In the genomic region with DNA sequence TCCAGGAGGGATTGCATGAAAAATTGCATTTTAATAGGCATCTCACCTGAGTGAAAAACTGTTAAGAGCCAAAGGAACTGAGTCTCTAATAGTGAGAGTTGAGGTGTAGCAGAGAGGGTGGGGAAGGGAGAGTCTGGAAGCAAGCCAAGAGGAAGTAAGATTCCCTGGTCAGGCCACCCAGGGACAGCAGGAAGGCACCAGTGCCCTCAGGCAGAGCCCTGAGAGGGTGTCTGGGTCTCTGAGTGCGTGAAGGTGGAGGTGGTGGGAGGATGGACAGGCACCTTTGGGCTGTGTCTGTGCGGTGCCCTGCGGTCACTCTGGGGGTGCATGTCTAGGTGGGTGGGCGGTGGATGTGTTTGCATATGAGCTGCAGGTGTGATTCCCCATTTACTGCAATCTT, we compare ENCODE assay signal across 20 cellular contexts.
DNase-seq lines count a peak whose midpoint lies in the region; FAIRE-seq and TF ChIP-seq lines count a peak whose summit lies in the region.
"Had no signal": no experiment of that assay in that cellular context is flagged by ENCODE, and none has a peak within 500 bp of the region (broad histone marks: within the 10 kb centered on the region; RNA-seq: fewer than 3 reads in every experiment).

No MANE protein-coding gene starts in this region.

- no peak for TF ChIP-seq CTCF in left ventricle myocardium inferior (IDR thresholded peaks at IDR 0.05; ENCODE audit: borderline replicate concordance)

- no peak for TF ChIP-seq POLR2A in erythroblast (IDR thresholded peaks at IDR 0.05; ENCODE audit: low read length)

- no peak overlapping the region for H3K4me3 ChIP-seq in left ventricle myocardium inferior
- H3K4me3 ChIP-seq: coronary artery, heart right ventricle, lung, upper lobe of left lung had no signal

- H3K27me3 ChIP-seq in left ventricle myocardium inferior (ENCODE audit: low read depth) = no peaks in the 10 kb centered on the region
- H3K27me3 ChIP-seq: heart right ventricle, upper lobe of left lung had no signal

- no peaks in the 10 kb centered on the region for H3K36me3 ChIP-seq in left ventricle myocardium inferior
- H3K36me3 ChIP-seq: heart right ventricle, upper lobe of left lung had no signal

- in situ Hi-C loops in ACHN (cut with HindIII; ENCODE audit: low pct_ligation_motif_present, low pct_unique_long_range_greater_than_20kb, low sequenced_read_pairs) = no loop called here

- no peak for FAIRE-seq in GM19239 (lab: Jason Lieb, UNC)
- FAIRE-seq: GM12891 had no signal

- H3K27ac ChIP-seq in left ventricle myocardium inferior (replicated peaks) = no peak overlapping the region
- H3K27ac ChIP-seq: heart right ventricle, upper lobe of left lung had no signal

- intact Hi-C loops in left ventricle myocardium inferior (cut with micrococcal nuclease) = no loop called here

- peaks cover 25% of the 10 kb centered on the region for H3K4me1 ChIP-seq in left ventricle myocardium inferior

- DNase-seq in ACHN = peak; percentile 8
- peak; percentile 53 for DNase-seq in COLO668 (lab: John Stamatoyannopoulos, UW; ENCODE audit: unreplicated experiment)
- peak; percentile 70 for DNase-seq in NCI-H2029 (lab: John Stamatoyannopoulos, UW)
- DNase-seq in kidney tubule cell (ENCODE audit: low spot score) = peak; percentile 78
- no peak for DNase-seq in erythroblast (lab: John Stamatoyannopoulos, UW)
- no peak for DNase-seq in left ventricle myocardium inferior
- DNase-seq in NCI-H524 treated with DMSO at 0.1 percent for 48 hours (lab: John Stamatoyannopoulos, UW) = no peak
- no peak for DNase-seq in GM19239 (ENCODE audit: insufficient read length, low spot score)
- DNase-seq: activated CD4-positive, alpha-beta T cell treated with anti-CD3 and anti-CD28 coated beads for 4 hours; activated effector memory CD4-positive, alpha-beta T cell treated with Interleukin-2 at 50 U/mL for 16 hours; activated naive CD8-positive, alpha-beta T cell treated with anti-CD3 and anti-CD28 coated beads, Interleukin-2, amount 50 U/mL, for 24 hours; H7; heart right ventricle; NCI-H187 treated with DMSO at 0.1 percent for 48 hours; stimulated activated CD4-positive, alpha-beta T cell treated with anti-CD3 and anti-CD28 coated beads, Interleukin-2, amount 100 ng/mL, for 24 hours; stimulated activated naive CD8-positive, alpha-beta T cell treated with anti-CD3 and anti-CD28 coated beads, Interleukin-15, Interleukin-2, amounts not matched to agents 100 U/mL and 50 U/mL, for 24 hours had no signal

- no peaks in the 10 kb centered on the region for H3K9me3 ChIP-seq in left ventricle myocardium inferior (replicated peaks)
- H3K9me3 ChIP-seq: upper lobe of left lung had no signal

Comparison
In these comparisons a context has a peak if more than half of its experiments do, and no peak if none do; other contexts are left out.
1. DNase-seq: peak in ACHN (single experiment), COLO668 (single experiment), NCI-H2029 (single experiment) and kidney tubule cell (single experiment); none in erythroblast (0 of 2), left ventricle myocardium inferior (single experiment), NCI-H524 treated with DMSO at 0.1 percent for 48 hours (single experiment) and GM19239 (single experiment).